8 cellular contexts compared by ENCODE assay signal in the genomic region with DNA sequence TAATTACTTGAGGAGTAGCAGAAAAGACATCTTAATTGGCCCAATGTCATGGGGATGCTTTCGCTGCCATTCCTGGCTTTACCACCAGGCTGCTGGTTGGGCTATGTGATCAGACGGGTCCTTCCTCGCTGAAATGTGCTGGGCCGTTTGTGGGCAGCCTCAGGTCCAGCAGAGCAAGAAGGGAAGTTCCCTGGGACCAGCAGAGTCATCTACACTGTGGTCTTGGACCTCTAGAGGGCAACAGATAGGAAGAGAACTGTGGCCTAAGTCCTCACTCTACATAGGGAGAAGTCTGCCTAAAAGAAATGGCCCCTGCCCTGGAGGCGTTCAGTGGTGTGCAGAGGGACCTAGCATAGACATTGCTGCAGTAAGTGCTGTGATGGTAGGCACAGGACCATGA. TPM values are rescaled to one million over a fixed set of nuclear protein-coding genes. Genes with fewer than 3 reads are reported as not detected.
DNase-seq lines count a peak whose midpoint lies in the region; ATAC-seq and TF ChIP-seq lines count a peak whose summit lies in the region.

No MANE protein-coding gene starts in this region.

- H2AFZ ChIP-seq in ACC112 (ENCODE audit: low read length, unreplicated experiment) (peak overlapping the region; percentile 18), OCI-LY7 (ENCODE audit: low read length) (no peak overlapping the region)

- ATAC-seq in GM19023 (IDR thresholded peaks at IDR 0.05; ENCODE audit: unreplicated experiment) (peak; percentile 42), left lung (peak; percentile 53), HG03571 (IDR thresholded peaks at IDR 0.05; ENCODE audit: unreplicated experiment) (no peak)

- peak; percentile 56 for TF ChIP-seq CTCF in OCI-LY7 (conservative IDR thresholded peaks at IDR 0.05; ENCODE audit: low read length)
- TF ChIP-seq CTCF in astrocyte of the spinal cord (IDR thresholded peaks at IDR 0.05; ENCODE audit: low read depth, low read length), result peak; percentile 32
- TF ChIP-seq CTCF in left lung (IDR thresholded peaks at IDR 0.05), result peak in 1 of 2 donors; percentile 50

- peak overlapping the region; percentile 42; the same call in 1 of the 2 replicates for H3K27ac ChIP-seq in ACC112 (ENCODE audit: low read depth, low read length)
- no peak overlapping the region for H3K27ac ChIP-seq in OCI-LY7 (ENCODE audit: low read depth, low read length, poor library complexity, severe bottlenecking)
- H3K27ac ChIP-seq in left lung, result peak overlapping the region in 1 of 2 donors; percentile 45

- no peak overlapping the region for H3K4me3 ChIP-seq in ACC112 (ENCODE audit: low read depth, low read length)
- no peak overlapping the region for H3K4me3 ChIP-seq in OCI-LY7 (ENCODE audit: low read depth, low read length, poor library complexity, severe bottlenecking)
- H3K4me3 ChIP-seq in astrocyte of the spinal cord (ENCODE audit: low read depth, low read length), result no peak overlapping the region
- H3K4me3 ChIP-seq in left lung, result no peak overlapping the region

- POLR2A ChIA-PET in OCI-LY7 (lab: Charles Lee), result no interaction called here

- H3K36me3 ChIP-seq in ACC112 (ENCODE audit: insufficient read depth, low read length) (no peaks in the 10 kb centered on the region), OCI-LY7 (ENCODE audit: insufficient read depth, low read length) (peaks cover 73% of the 10 kb centered on the region), left lung (no peaks in the 10 kb centered on the region)

- no peaks in the 10 kb centered on the region for H3K9me3 ChIP-seq in OCI-LY7 (ENCODE audit: low read length)
- H3K9me3 ChIP-seq in left lung, result no peaks in the 10 kb centered on the region

- CTCF ChIA-PET in OCI-LY7 (lab: Charles Lee; ENCODE audit: unreplicated experiment), result no interaction called here

- H3K79me2 ChIP-seq in ACC112 (ENCODE audit: control insufficient read depth, insufficient read depth, low read length, unreplicated experiment) (no peaks in the 10 kb centered on the region), OCI-LY7 (ENCODE audit: insufficient read depth, low read depth, low read length) (peaks cover 58% of the 10 kb centered on the region)

- H3K27me3 ChIP-seq in ACC112 (ENCODE audit: insufficient read depth, low read length), result no peaks in the 10 kb centered on the region
- no peaks in the 10 kb centered on the region for H3K27me3 ChIP-seq in left lung

- no peaks in the 10 kb centered on the region for H3K9me2 ChIP-seq in OCI-LY7 (ENCODE audit: insufficient read depth, low read length)

- H3K4me1 ChIP-seq in ACC112 (ENCODE audit: control insufficient read depth, insufficient read depth, low read length, unreplicated experiment) (peaks cover 21% of the 10 kb centered on the region), OCI-LY7 (ENCODE audit: insufficient read depth, low read length, poor library complexity, severe bottlenecking) (peaks cover 26% of the 10 kb centered on the region), left lung (peaks cover 22 to 74% of the 10 kb centered on the region in 2 donors)

- BruUV-seq in OCI-LY7 (replicated peaks; lab: Mats Ljungman, UMichigan), result no TSS peak

- no peak overlapping the region for H3K4me2 ChIP-seq in OCI-LY7 (ENCODE audit: low read length)

- no peak for DNase-seq in OCI-LY7 (ENCODE audit: low spot score)
- no peak for DNase-seq in astrocyte of the spinal cord (ENCODE audit: low read depth, low spot score)
- DNase-seq in left lung, result peak in 1 of 2 donors; percentile 52
- DNase-seq in SHP77 (lab: John Stamatoyannopoulos, UW), result no peak
- DNase-seq in DMS 273 (lab: John Stamatoyannopoulos, UW; ENCODE audit: unreplicated experiment), result no peak

- intact Hi-C loops in OCI-LY7 (cut with micrococcal nuclease; ENCODE audit: unreplicated experiment), result no loop called here
- intact Hi-C loops in left lung (cut with DNase I), result no loop called here

- in situ Hi-C loops in astrocyte of the spinal cord (cut with HindIII; ENCODE audit: low sequenced_read_pairs), result no loop called here

- 0 out of 2 replicates have a peak, but pooled peaks cover 9% of the 10 kb centered on the region for H4K20me1 ChIP-seq in OCI-LY7 (ENCODE audit: insufficient read depth, low read length)

RNA-seq across cellular contexts. Expression of a gene that starts 10.9 kb away (rescaled TPM):
- total RNA-seq in OCI-LY7 (2014; rRNA removed; shearing (Covaris generic)), result 154 and 206 TPM in 2 replicates
- 298 and 324 TPM in 2 replicates for total RNA-seq in OCI-LY7 (2022)
- total RNA-seq in left lung, result 10 to 100 TPM; 60.2 to 84.5 TPM
